In the genomic region with DNA sequence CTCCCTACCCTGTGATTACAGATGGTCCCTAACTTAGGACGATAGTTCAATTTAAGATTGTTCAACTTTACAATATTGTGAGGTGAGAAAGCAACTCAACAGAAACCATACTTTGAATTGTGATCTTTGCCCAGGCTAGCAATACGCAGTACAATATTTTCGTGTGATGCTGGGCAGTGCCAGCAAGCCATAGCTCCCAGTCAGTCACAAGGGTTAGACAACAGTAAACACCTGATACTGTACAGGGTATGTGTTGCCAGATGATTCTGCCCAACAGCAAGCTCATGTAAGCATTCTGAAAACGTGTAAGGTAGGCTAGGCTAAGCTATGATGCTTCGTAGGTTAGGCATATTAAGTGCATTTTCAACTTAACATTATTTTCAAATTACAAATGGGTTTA, we compare ENCODE assay signal across 22 cellular contexts.
"Had no signal": no experiment of that assay in that cellular context is flagged by ENCODE, and none has a peak within 500 bp of the region (broad histone marks: within the 10 kb centered on the region; RNA-seq: fewer than 3 reads in every experiment).

No MANE protein-coding gene starts in this region.

- H3K9me3 ChIP-seq: adrenal gland, pancreas had no signal

- H3K4me3 ChIP-seq: adrenal gland, cardiac muscle cell, lung, neural progenitor cell, pancreas had no signal

- H3K27ac ChIP-seq: adrenal gland, cardiac muscle cell, neural progenitor cell, pancreas, WERI-Rb-1 had no signal

- FAIRE-seq: colon, endometrium, pancreas had no signal

- H3K9me3 Mint-ChIP-seq: activated CD4-positive, alpha-beta memory T cell treated with anti-CD3 and anti-CD28 coated beads, Interleukin-2, amount 10 ng/mL, durations not matched to agents 7 days and 5 days; activated naive CD4-positive, alpha-beta T cell treated with anti-CD3 and anti-CD28 coated beads, Interleukin-2, amount 50 U/mL, for 24 hours; activated T-cell treated with anti-CD3 and anti-CD28 coated beads, Interleukin-2, amount 50 U/mL, for 24 hours; naive B cell; T-helper 1 cell treated with Interleukin-12 subunit alpha and Interleukin-12 subunit beta and Interleukin-4 antibody, amounts not matched to agents 30 μg/mL and 1 μg/mL, for 36 hours; type B pancreatic cell had no signal

- H3K4me2 ChIP-seq: neural progenitor cell had no signal

- H3K36me3 ChIP-seq: adrenal gland, cardiac muscle cell, neural progenitor cell, pancreas had no signal

- H3K27me3 ChIP-seq: adrenal gland, cardiac muscle cell, neural progenitor cell, pancreas had no signal

- H3K27ac Mint-ChIP-seq: activated CD4-positive, alpha-beta memory T cell treated with anti-CD3 and anti-CD28 coated beads, Interleukin-2, amount 10 ng/mL, durations not matched to agents 7 days and 5 days; activated T-cell treated with anti-CD3 and anti-CD28 coated beads, Interleukin-2, amount 50 U/mL, for 24 hours; neural progenitor cell; T-helper 1 cell treated with Interleukin-12 subunit alpha and Interleukin-12 subunit beta and Interleukin-4 antibody, amounts not matched to agents 30 μg/mL and 1 μg/mL, for 36 hours; type B pancreatic cell had no signal

- H3K4me3 Mint-ChIP-seq: activated CD4-positive, alpha-beta memory T cell treated with anti-CD3 and anti-CD28 coated beads, Interleukin-2, amount 10 ng/mL, durations not matched to agents 7 days and 5 days; activated naive CD4-positive, alpha-beta T cell treated with anti-CD3 and anti-CD28 coated beads, Interleukin-2, amount 50 U/mL, for 24 hours; activated T-cell treated with anti-CD3 and anti-CD28 coated beads, Interleukin-2, amount 50 U/mL, for 24 hours; naive B cell; neural progenitor cell; T-helper 1 cell treated with Interleukin-12 subunit alpha and Interleukin-12 subunit beta and Interleukin-4 antibody, amounts not matched to agents 30 μg/mL and 1 μg/mL, for 36 hours; type B pancreatic cell had no signal

- H3K4me1 ChIP-seq: neural progenitor cell had no signal

- H3K27me3 Mint-ChIP-seq: activated CD4-positive, alpha-beta memory T cell treated with anti-CD3 and anti-CD28 coated beads, Interleukin-2, amount 10 ng/mL, durations not matched to agents 7 days and 5 days; activated naive CD4-positive, alpha-beta T cell treated with anti-CD3 and anti-CD28 coated beads, Interleukin-2, amount 50 U/mL, for 24 hours; activated T-cell treated with anti-CD3 and anti-CD28 coated beads, Interleukin-2, amount 50 U/mL, for 24 hours; naive B cell; type B pancreatic cell had no signal

- DNase-seq: activated CD4-positive, alpha-beta memory T cell treated with anti-CD3 and anti-CD28 coated beads, Interleukin-2, amount 10 ng/mL, durations not matched to agents 7 days and 5 days; activated CD4-positive, alpha-beta T cell treated with anti-CD3 and anti-CD28 coated beads for 4 hours; activated effector memory CD4-positive, alpha-beta T cell treated with Interleukin-2 at 50 U/mL for 16 hours; activated T-cell treated with anti-CD3 and anti-CD28 coated beads, Interleukin-2, amount 50 U/mL, for 24 hours; adrenal gland; kidney glomerular epithelial cell; midbrain; naive B cell; pancreas; stimulated activated CD4-positive, alpha-beta T cell treated with anti-CD3 and anti-CD28 coated beads, Interleukin-4, amount 100 ng/mL, for 24 hours; stimulated activated naive CD4-positive, alpha-beta T cell treated with Interleukin-2 at 50 U/mL for 16 hours; substantia nigra; WERI-Rb-1 had no signal

- ATAC-seq: esophagus mucosa had no signal

- H3K4me1 Mint-ChIP-seq: neural progenitor cell had no signal
